Comparison of ENCODE assay signal across 14 cellular contexts in genomic region chr1:86965827-86966182, GRCh38. TPM values are rescaled to one million over a fixed set of nuclear protein-coding genes. Genes with fewer than 3 reads are reported as not detected.
DNase-seq lines count a peak whose midpoint lies in the region; ATAC-seq lines count a peak whose summit lies in the region.
"Had no signal": no experiment of that assay in that cellular context is flagged by ENCODE, and none has a peak within 500 bp of the region (broad histone marks: within the 10 kb centered on the region; RNA-seq: fewer than 3 reads in every experiment).

No MANE protein-coding gene starts in this region.

- no peak overlapping the region for H3K4me3 Mint-ChIP-seq in activated T-cell treated with anti-CD3 and anti-CD28 coated beads, Interleukin-2, amount 50 U/mL, for 72 hours
- no peak overlapping the region for H3K4me3 Mint-ChIP-seq in activated T-cell treated with anti-CD3 and anti-CD28 coated beads, Interleukin-2, amount 50 U/mL, for 24 hours
- no peak overlapping the region for H3K4me3 Mint-ChIP-seq in naive B cell
- H3K4me3 Mint-ChIP-seq: activated naive CD8-positive, alpha-beta T cell treated with anti-CD3 and anti-CD28 coated beads, Interleukin-2, amount 50 U/mL, for 24 hours had no signal

- no peak for DNase-seq in activated T-cell treated with anti-CD3 and anti-CD28 coated beads, Interleukin-2, amount 50 U/mL, for 72 hours
- DNase-seq in activated T-cell treated with anti-CD3 and anti-CD28 coated beads, Interleukin-2, amount 50 U/mL, for 24 hours = no peak
- DNase-seq in naive B cell (no peak), T1000 (lab: John Stamatoyannopoulos, UW) (no peak), sciatic nerve (ENCODE audit: low spot score) (no peak)
- no peak for DNase-seq in stimulated activated naive CD8-positive, alpha-beta T cell treated with anti-CD3 and anti-CD28 coated beads, Interleukin-15, Interleukin-2, amounts not matched to agents 100 U/mL and 50 U/mL, for 24 hours
- DNase-seq: 8988T; activated CD4-positive, alpha-beta T cell treated with anti-CD3 and anti-CD28 coated beads for 1 hour; activated naive CD8-positive, alpha-beta T cell treated with anti-CD3 and anti-CD28 coated beads, Interleukin-2, amount 50 U/mL, for 24 hours; kidney; NCI-H524 treated with DMSO at 0.1 percent for 48 hours; spleen had no signal

- intact Hi-C loops in sciatic nerve (cut with DNase I) = loop anchor here (10.0 kb wide), 1 partner anchor 131 kb away; no protein-coding TSS in a partner anchor

- peak overlapping the region; percentile 51 for H3K27ac Mint-ChIP-seq in activated T-cell treated with anti-CD3 and anti-CD28 coated beads, Interleukin-2, amount 50 U/mL, for 72 hours
- no peak overlapping the region for H3K27ac Mint-ChIP-seq in activated T-cell treated with anti-CD3 and anti-CD28 coated beads, Interleukin-2, amount 50 U/mL, for 24 hours
- H3K27ac Mint-ChIP-seq in naive B cell = peak overlapping the region in 4 of 6 donors; percentile 22 to 68 (median 51)
- H3K27ac Mint-ChIP-seq: activated naive CD8-positive, alpha-beta T cell treated with anti-CD3 and anti-CD28 coated beads, Interleukin-2, amount 50 U/mL, for 24 hours had no signal

- H3K9me3 Mint-ChIP-seq in activated T-cell treated with anti-CD3 and anti-CD28 coated beads, Interleukin-2, amount 50 U/mL, for 72 hours = no peaks in the 10 kb centered on the region
- H3K9me3 Mint-ChIP-seq in activated T-cell treated with anti-CD3 and anti-CD28 coated beads, Interleukin-2, amount 50 U/mL, for 24 hours = no peaks in the 10 kb centered on the region
- H3K9me3 Mint-ChIP-seq in naive B cell = no peaks in the 10 kb centered on the region
- H3K9me3 Mint-ChIP-seq: activated naive CD8-positive, alpha-beta T cell treated with anti-CD3 and anti-CD28 coated beads, Interleukin-2, amount 50 U/mL, for 24 hours had no signal

- peaks cover 0 to 2% of the 10 kb centered on the region in 2 donors for H3K36me3 Mint-ChIP-seq in activated T-cell treated with anti-CD3 and anti-CD28 coated beads, Interleukin-2, amount 50 U/mL, for 72 hours (ENCODE audit: insufficient read depth in 2 of 2)
- H3K36me3 Mint-ChIP-seq in activated T-cell treated with anti-CD3 and anti-CD28 coated beads, Interleukin-2, amount 50 U/mL, for 24 hours (ENCODE audit: low read depth) = no peaks in the 10 kb centered on the region
- no peaks in the 10 kb centered on the region for H3K36me3 Mint-ChIP-seq in naive B cell

- no peaks in the 10 kb centered on the region for H3K4me1 Mint-ChIP-seq in activated T-cell treated with anti-CD3 and anti-CD28 coated beads, Interleukin-2, amount 50 U/mL, for 72 hours (ENCODE audit: low read depth)
- peaks cover 2% of the 10 kb centered on the region for H3K4me1 Mint-ChIP-seq in activated T-cell treated with anti-CD3 and anti-CD28 coated beads, Interleukin-2, amount 50 U/mL, for 24 hours (ENCODE audit: low read depth)
- peaks cover 5 to 23% (median 22%) of the 10 kb centered on the region in 3 donors for H3K4me1 Mint-ChIP-seq in naive B cell
- H3K4me1 Mint-ChIP-seq: activated naive CD8-positive, alpha-beta T cell treated with anti-CD3 and anti-CD28 coated beads, Interleukin-2, amount 50 U/mL, for 24 hours had no signal

- no peak for ATAC-seq in activated T-cell treated with anti-CD3 and anti-CD28 coated beads, Interleukin-2, amount 50 U/mL, for 72 hours (replicated peaks in 1 of 2)
- peak; percentile 75 for ATAC-seq in GM21717 (IDR thresholded peaks at IDR 0.05; ENCODE audit: unreplicated experiment)
- ATAC-seq in HG03342 (IDR thresholded peaks at IDR 0.05; ENCODE audit: unreplicated experiment) = peak; percentile 75
- no peak for ATAC-seq in naive B cell (ENCODE audit: low read depth in 2 of 2)
- no peak for ATAC-seq in stimulated activated naive CD8-positive, alpha-beta T cell treated with anti-CD3 and anti-CD28 coated beads, Interleukin-15, Interleukin-2, amounts not matched to agents 100 U/mL and 50 U/mL, for 24 hours
- ATAC-seq in sciatic nerve = no peak
- ATAC-seq: activated naive CD8-positive, alpha-beta T cell treated with anti-CD3 and anti-CD28 coated beads, Interleukin-2, amount 50 U/mL, for 24 hours had no signal

- no peaks in the 10 kb centered on the region for H3K27me3 Mint-ChIP-seq in activated T-cell treated with anti-CD3 and anti-CD28 coated beads, Interleukin-2, amount 50 U/mL, for 72 hours (ENCODE audit: low read depth)
- H3K27me3 Mint-ChIP-seq in activated T-cell treated with anti-CD3 and anti-CD28 coated beads, Interleukin-2, amount 50 U/mL, for 24 hours = no peaks in the 10 kb centered on the region
- no peaks in the 10 kb centered on the region for H3K27me3 Mint-ChIP-seq in naive B cell
- H3K27me3 Mint-ChIP-seq: activated naive CD8-positive, alpha-beta T cell treated with anti-CD3 and anti-CD28 coated beads, Interleukin-2, amount 50 U/mL, for 24 hours had no signal

RNA-seq across cellular contexts. Expression of gene HS2ST1, which starts 51.4 kb away (rescaled TPM):
- total RNA-seq in activated T-cell treated with anti-CD3 and anti-CD28 coated beads, Interleukin-2, amount 50 U/mL, for 72 hours = 10 to 100 TPM; 31.0 to 32.9 TPM
- polyA plus RNA-seq in naive B cell (ENCODE audit: low read depth in 6 of 6) = 10 to 100 TPM; 14.4 to 23.4 (median 17.8) TPM
- 22.1 TPM for total RNA-seq in sciatic nerve

RNA-seq across cellular contexts. Expression of gene SELENOF, which starts 51.9 kb away (rescaled TPM):
- total RNA-seq in activated T-cell treated with anti-CD3 and anti-CD28 coated beads, Interleukin-2, amount 50 U/mL, for 72 hours = 100 to 1,000 TPM; 149 to 171 TPM
- polyA plus RNA-seq in naive B cell (ENCODE audit: low read depth in 6 of 6) = 100 to 1,000 TPM; 558 to 771 (median 701) TPM
- total RNA-seq in sciatic nerve = 152 TPM

Comparison
In these comparisons a context has a peak if more than half of its experiments do, and no peak if none do; other contexts are left out.
1. ATAC-seq: peak in GM21717 (single experiment) and HG03342 (single experiment); none in activated T-cell treated with anti-CD3 and anti-CD28 coated beads, Interleukin-2, amount 50 U/mL, for 72 hours (0 of 2), naive B cell (0 of 2), stimulated activated naive CD8-positive, alpha-beta T cell treated with anti-CD3 and anti-CD28 coated beads, Interleukin-15, Interleukin-2, amounts not matched to agents 100 U/mL and 50 U/mL, for 24 hours (single experiment) and sciatic nerve (single experiment).